26 cellular contexts compared by ENCODE assay signal in genomic region chr21:45010860-45011259, GRCh38.
DNase-seq lines count a peak whose midpoint lies in the region; TF ChIP-seq lines count a peak whose summit lies in the region.
"Had no signal": no experiment of that assay in that cellular context is flagged by ENCODE, and none has a peak within 500 bp of the region (broad histone marks: within the 10 kb centered on the region; RNA-seq: fewer than 3 reads in every experiment).

No MANE protein-coding gene starts in this region.

- H3K27ac ChIP-seq in RWPE1 (peak overlapping the region; percentile 97), mesenchymal stem cell (ENCODE audit: low read length, poor library complexity, severe bottlenecking) (no peak overlapping the region), smooth muscle cell (ENCODE audit: low read depth) (peak overlapping the region; percentile 3), sigmoid colon (no peak overlapping the region)
- H3K27ac ChIP-seq: BLaER1 treated with 17β-estradiol and CSF1 and Interleukin-3, amounts not matched to agents 10 nM and 100 nM; HL-60; Peyer's patch; stomach had no signal

- peaks cover 0 to 22% of the 10 kb centered on the region in 2 experiments for H3K27me3 ChIP-seq in mesenchymal stem cell (ENCODE audit: control insufficient read depth in 1 of 2, insufficient read depth in 1 of 2, low read length in 2 of 2)
- no peaks in the 10 kb centered on the region for H3K27me3 ChIP-seq in smooth muscle cell (ENCODE audit: low read depth)
- no peaks in the 10 kb centered on the region for H3K27me3 ChIP-seq in sigmoid colon
- H3K27me3 ChIP-seq: Peyer's patch, SJCRH30 had no signal

- TF ChIP-seq CTCF in RWPE1 (conservative IDR thresholded peaks at IDR 0.05; ENCODE audit: low read depth) (no peak), brain (conservative IDR thresholded peaks at IDR 0.05) (no peak), smooth muscle cell (IDR thresholded peaks at IDR 0.05; ENCODE audit: borderline replicate concordance, insufficient read depth, poor library complexity, severe bottlenecking) (no peak), sigmoid colon (IDR thresholded peaks at IDR 0.05) (no peak)

- H3K4me1 Mint-ChIP-seq in brain = peaks cover 70% of the 10 kb centered on the region
- H3K4me1 Mint-ChIP-seq: activated CD4-positive, alpha-beta T cell treated with anti-CD3 and anti-CD28 coated beads, Interleukin-2, amount 10 ng/mL, durations not matched to agents 7 days and 5 days had no signal

- no peak overlapping the region for H3K4ac ChIP-seq in mesenchymal stem cell (ENCODE audit: low read depth in 1 of 2, low read length in 2 of 2)

- H3K18ac ChIP-seq in mesenchymal stem cell (ENCODE audit: low read depth in 1 of 2, low read length in 2 of 2) = no peak overlapping the region

- peaks cover 8 to 28% (median 17%) of the 10 kb centered on the region in 5 experiments for H3K9me3 Mint-ChIP-seq in brain
- H3K9me3 Mint-ChIP-seq: activated CD4-positive, alpha-beta T cell treated with anti-CD3 and anti-CD28 coated beads, Interleukin-2, amount 10 ng/mL, durations not matched to agents 7 days and 5 days; effector memory CD8-positive, alpha-beta T cell; natural killer cell treated with Interleukin-12 subunit alpha and Interleukin-12 subunit beta and Interleukin-15 and Interleukin-18, amount 100 ng/mL, for 72 hours had no signal

- CTCF ChIA-PET in RWPE1 (lab: Yijun Ruan, JAX) = interaction anchor here (1.2 kb wide), 1 partner anchor 12 kb away, joined by 4 read pairs; no protein-coding TSS in a partner anchor

- H3K4me1 ChIP-seq in mesenchymal stem cell (ENCODE audit: control insufficient read depth, insufficient read depth, low read depth, low read length) = peaks cover 34% of the 10 kb centered on the region
- peaks cover 8% of the 10 kb centered on the region for H3K4me1 ChIP-seq in smooth muscle cell (ENCODE audit: low read depth)
- peaks cover 0 to 17% (median 11%) of the 10 kb centered on the region in 4 donors for H3K4me1 ChIP-seq in sigmoid colon
- H3K4me1 ChIP-seq: Peyer's patch had no signal

- H3K4me3 ChIP-seq in mesenchymal stem cell (ENCODE audit: insufficient read depth in 1 of 2, low read depth in 1 of 2, low read length in 2 of 2) = no peak overlapping the region
- H3K4me3 ChIP-seq in smooth muscle cell = no peak overlapping the region
- no peak overlapping the region for H3K4me3 ChIP-seq in sigmoid colon
- H3K4me3 ChIP-seq: BLaER1 treated with 17β-estradiol and CSF1 and Interleukin-3, amounts not matched to agents 10 nM and 100 nM; Peyer's patch; SJCRH30; stomach had no signal

- no peak for TF ChIP-seq EP300 in sigmoid colon (IDR thresholded peaks at IDR 0.05)

- over 99% methylated on average over 10 of the region's 12 CpGs for WGBS in mesenchymal stem cell
- WGBS in smooth muscle cell (ENCODE audit: low lambda C conversion rate) = 95% methylated on average over 12 of the region's 12 CpGs
- 93 to 94% methylated on average over 12 of the region's 12 CpGs for WGBS in sigmoid colon, 2 donors

- no peak overlapping the region for H4K91ac ChIP-seq in mesenchymal stem cell (ENCODE audit: low read length)

- H4K8ac ChIP-seq in mesenchymal stem cell (ENCODE audit: low read length) = no peak overlapping the region

- POLR2A ChIA-PET in RWPE1 (lab: Yijun Ruan, JAX; ENCODE audit: low non-redundant PET) = no interaction called here

- intact Hi-C loops in sigmoid colon (cut with DNase I) = no loop called here

- H2BK120ac ChIP-seq in mesenchymal stem cell (ENCODE audit: low read depth, low read length) = no peak overlapping the region

- TF ChIP-seq POLR2A in sigmoid colon (IDR thresholded peaks at IDR 0.05) = no peak

- H3K9ac ChIP-seq in mesenchymal stem cell (ENCODE audit: low read length) (no peak overlapping the region), smooth muscle cell (ENCODE audit: low read depth) (no peak overlapping the region)
- H3K9ac ChIP-seq: BLaER1 treated with 17β-estradiol and CSF1 and Interleukin-3, amounts not matched to agents 10 nM and 100 nM had no signal

- H2BK5ac ChIP-seq in mesenchymal stem cell (ENCODE audit: low read depth, low read length, poor library complexity, severe bottlenecking) = no peak overlapping the region

- H3K36me3 Mint-ChIP-seq in brain = no peaks in the 10 kb centered on the region
- H3K36me3 Mint-ChIP-seq: activated naive CD8-positive, alpha-beta T cell; natural killer cell treated with Interleukin-12 subunit alpha and Interleukin-12 subunit beta and Interleukin-15 and Interleukin-18, amount 100 ng/mL, for 72 hours had no signal

- H3F3A ChIP-seq in smooth muscle cell (ENCODE audit: low read depth) = peaks cover 14% of the 10 kb centered on the region

- no peak overlapping the region for H3K14ac ChIP-seq in mesenchymal stem cell (ENCODE audit: low read length in 2 of 2)

- H3K9me3 ChIP-seq in mesenchymal stem cell (ENCODE audit: control insufficient read depth, low read length) = peaks cover 4% of the 10 kb centered on the region
- no peaks in the 10 kb centered on the region for H3K9me3 ChIP-seq in smooth muscle cell (replicated peaks; ENCODE audit: low read depth)
- no peaks in the 10 kb centered on the region for H3K9me3 ChIP-seq in sigmoid colon
- H3K9me3 ChIP-seq: Peyer's patch, stomach had no signal

- no peak overlapping the region for H3K23ac ChIP-seq in mesenchymal stem cell (ENCODE audit: low read length in 2 of 2)

- peaks cover 18% of the 10 kb centered on the region for H3K27me3 Mint-ChIP-seq in brain

- H2AK5ac ChIP-seq in mesenchymal stem cell (ENCODE audit: low read length, severe bottlenecking) = peak overlapping the region; percentile 46

- peak overlapping the region in 3 of 5 experiments; percentile 10 to 53 (median 13) for H3K27ac Mint-ChIP-seq in brain
- H3K27ac Mint-ChIP-seq: activated CD4-positive, alpha-beta T cell treated with anti-CD3 and anti-CD28 coated beads, Interleukin-2, amount 10 ng/mL, durations not matched to agents 7 days and 5 days; activated naive CD8-positive, alpha-beta T cell; activated T-cell treated with anti-CD3 and anti-CD28 coated beads, Interleukin-2, amount 50 U/mL, for 24 hours; effector memory CD8-positive, alpha-beta T cell; natural killer cell treated with Interleukin-12 subunit alpha and Interleukin-12 subunit beta and Interleukin-15 and Interleukin-18, amount 100 ng/mL, for 72 hours had no signal

- no peaks in the 10 kb centered on the region for H3K79me2 ChIP-seq in smooth muscle cell (ENCODE audit: low read depth)

- DNase-seq in RWPE1 (ENCODE audit: low spot score) = no peak
- no peak for DNase-seq in mesenchymal stem cell
- no peak for DNase-seq in smooth muscle cell (lab: John Stamatoyannopoulos, UW; ENCODE audit: unreplicated experiment)
- no peak for DNase-seq in sigmoid colon
- no peak for DNase-seq in cerebellar cortex (ENCODE audit: low spot score)
- no peak for DNase-seq in activated CD8-positive, alpha-beta memory T cell treated with anti-CD3 and anti-CD28 coated beads, Interleukin-2, amount 50 U/mL, for 4 hours
- DNase-seq: activated CD4-positive, alpha-beta T cell treated with anti-CD3 and anti-CD28 coated beads, Interleukin-2, amount 10 ng/mL, durations not matched to agents 7 days and 5 days; activated effector memory CD4-positive, alpha-beta T cell treated with anti-CD3 and anti-CD28 coated beads, Interleukin-2, amount 50 U/mL, for 16 hours; activated T-cell treated with anti-CD3 and anti-CD28 coated beads, Interleukin-2, amount 50 U/mL, for 24 hours; cortex of kidney; effector memory CD8-positive, alpha-beta T cell; H9; NCI-H1436 treated with DMSO at 0.1 percent for 48 hours; NCI-H2107; NCI-H446; NCI-H748 treated with DMSO at 0.1 percent for 48 hours; stimulated activated CD8-positive, alpha-beta memory T cell treated with anti-CD3 and anti-CD28 coated beads, Interleukin-4, amount 100 ng/mL, for 48 hours; stomach; T-helper 9 cell had no signal

- H3K4me2 ChIP-seq in mesenchymal stem cell (ENCODE audit: low read length, poor library complexity, severe bottlenecking) (no peak overlapping the region), smooth muscle cell (no peak overlapping the region)

- H2BK12ac ChIP-seq in mesenchymal stem cell (ENCODE audit: low read length in 2 of 2) = peak overlapping the region in 1 of 2 experiments; percentile 61

- no peak overlapping the region for H2AFZ ChIP-seq in mesenchymal stem cell (ENCODE audit: low read depth, low read length)
- H2AFZ ChIP-seq in smooth muscle cell (ENCODE audit: low read depth) = no peak overlapping the region

- no peaks in the 10 kb centered on the region for H4K20me1 ChIP-seq in smooth muscle cell (ENCODE audit: low read depth)

- H3K79me1 ChIP-seq in mesenchymal stem cell (replicated peaks; ENCODE audit: low read length, poor library complexity, severe bottlenecking) = no peaks in the 10 kb centered on the region

- no peak overlapping the region for H2BK15ac ChIP-seq in mesenchymal stem cell (ENCODE audit: low read depth, poor library complexity, severe bottlenecking)

- H3K4me3 Mint-ChIP-seq in brain = no peak overlapping the region
- H3K4me3 Mint-ChIP-seq: activated CD4-positive, alpha-beta T cell treated with anti-CD3 and anti-CD28 coated beads, Interleukin-2, amount 10 ng/mL, durations not matched to agents 7 days and 5 days; activated naive CD8-positive, alpha-beta T cell; activated T-cell treated with anti-CD3 and anti-CD28 coated beads, Interleukin-2, amount 50 U/mL, for 24 hours; effector memory CD8-positive, alpha-beta T cell; H9; natural killer cell treated with Interleukin-12 subunit alpha and Interleukin-12 subunit beta and Interleukin-15 and Interleukin-18, amount 100 ng/mL, for 72 hours had no signal

- no peaks in the 10 kb centered on the region for H3K36me3 ChIP-seq in mesenchymal stem cell (ENCODE audit: control insufficient read depth in 1 of 2, insufficient read depth in 2 of 2, low read depth in 1 of 2, low read length in 2 of 2)
- H3K36me3 ChIP-seq in smooth muscle cell (ENCODE audit: low read depth) = no peaks in the 10 kb centered on the region
- no peaks in the 10 kb centered on the region for H3K36me3 ChIP-seq in sigmoid colon
- H3K36me3 ChIP-seq: Peyer's patch, SJCRH30, stomach had no signal

Comparison
In these comparisons a context has a peak if more than half of its experiments do, and no peak if none do; other contexts are left out.
1. H3K27ac ChIP-seq: peak in RWPE1 (single experiment) and smooth muscle cell (single experiment); none in mesenchymal stem cell (single experiment) and sigmoid colon (0 of 4).